In the genomic region with DNA sequence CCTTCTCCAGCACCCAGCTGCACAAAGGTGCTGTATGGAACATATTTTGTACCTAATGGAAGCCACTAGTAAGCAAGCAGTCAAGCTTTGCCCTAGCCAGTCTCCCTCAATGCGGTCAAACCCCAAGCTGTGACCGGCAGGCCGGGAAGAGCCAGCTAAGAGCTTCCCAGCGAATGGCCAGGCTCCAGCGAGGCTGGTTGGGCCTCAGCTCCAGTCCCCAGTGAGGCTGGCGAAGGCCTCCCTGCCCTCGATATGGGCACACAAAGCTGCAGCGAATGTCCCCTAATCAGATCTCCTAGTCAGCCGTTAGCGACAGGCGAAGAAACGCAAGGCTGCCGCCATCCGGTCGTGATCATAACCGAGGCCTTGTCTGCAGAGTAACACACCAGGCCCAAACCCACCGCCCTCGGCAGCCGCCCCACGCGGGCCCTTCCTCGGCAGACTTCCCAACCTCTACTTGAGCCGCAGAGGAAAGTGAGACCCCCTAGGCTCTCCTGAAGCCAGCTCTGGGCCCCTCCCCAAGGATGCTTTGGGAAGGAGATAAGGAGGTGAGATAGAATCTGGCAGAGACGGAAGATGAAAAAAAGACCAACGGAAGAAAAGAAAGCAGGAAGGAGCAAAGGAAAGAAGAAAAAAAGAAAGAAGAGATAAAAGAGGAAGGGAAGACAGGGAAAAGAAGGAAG, we compare ENCODE assay signal across 8 cellular contexts. TPM values are rescaled to one million over a fixed set of nuclear protein-coding genes. Genes with fewer than 3 reads are reported as not detected.
DNase-seq lines count a peak whose midpoint lies in the region; ATAC-seq and TF ChIP-seq lines count a peak whose summit lies in the region.

No MANE protein-coding gene starts in this region.

- CTCF ChIA-PET in activated CD4-positive, alpha-beta memory T cell treated with anti-CD3 and anti-CD28 coated beads for 36 hours (lab: Charles Lee) = interaction anchor here (0.5 to 1.7 kb wide), 7 partner anchors 9 to 1276 kb away, joined by 3 to 10 read pairs (median 3); no protein-coding TSS in a partner anchor

- DNase-seq in CD14-positive monocyte (ENCODE audit: low spot score) = peak; percentile 45
- peak; percentile 74 for DNase-seq in HCEC 1CT
- no peak for DNase-seq in activated CD4-positive, alpha-beta memory T cell treated with anti-CD3 and anti-CD28 coated beads for 36 hours
- no peak for DNase-seq in mesothelial cell of epicardium (ENCODE audit: low spot score in 2 of 2, unreplicated experiment in 2 of 2)

- POLR2A ChIA-PET in activated CD4-positive, alpha-beta memory T cell treated with anti-CD3 and anti-CD28 coated beads for 36 hours (lab: Charles Lee) = no interaction called here

- no peak for ATAC-seq in HG02885 (IDR thresholded peaks at IDR 0.05; ENCODE audit: poor library complexity, unreplicated experiment)
- ATAC-seq in HG03095 (IDR thresholded peaks at IDR 0.05; ENCODE audit: unreplicated experiment) = no peak
- no peak for ATAC-seq in HG03457 (IDR thresholded peaks at IDR 0.05; ENCODE audit: unreplicated experiment)
- ATAC-seq in HG03460 (IDR thresholded peaks at IDR 0.05; ENCODE audit: unreplicated experiment) = no peak

- no peak overlapping the region for H3K27ac Mint-ChIP-seq in CD14-positive monocyte
- peak overlapping the region; percentile 51 for H3K27ac Mint-ChIP-seq in activated CD4-positive, alpha-beta memory T cell treated with anti-CD3 and anti-CD28 coated beads for 36 hours
- peak overlapping the region; percentile 94 for H3K27ac Mint-ChIP-seq in mesothelial cell of epicardium

- intact Hi-C loops in CD14-positive monocyte (cut with micrococcal nuclease) = loop anchor here (2.0 to 10.0 kb wide), 4 partner anchors 16 to 1306 kb away; a partner anchor contains a TSS
- intact Hi-C loops in activated CD4-positive, alpha-beta memory T cell treated with anti-CD3 and anti-CD28 coated beads for 36 hours (cut with micrococcal nuclease) = loop anchor here (5.0 kb wide), 1 partner anchor 74 kb away; a partner anchor contains a TSS

- peaks cover 30 to 47% of the 10 kb centered on the region in 2 donors for H3K36me3 Mint-ChIP-seq in CD14-positive monocyte
- H3K36me3 Mint-ChIP-seq in activated CD4-positive, alpha-beta memory T cell treated with anti-CD3 and anti-CD28 coated beads for 36 hours = peaks cover 3% of the 10 kb centered on the region
- peaks cover 1% of the 10 kb centered on the region for H3K36me3 Mint-ChIP-seq in mesothelial cell of epicardium

- peaks cover 5 to 68% (median 47%) of the 10 kb centered on the region in 7 donors for H3K9me3 Mint-ChIP-seq in CD14-positive monocyte
- H3K9me3 Mint-ChIP-seq in activated CD4-positive, alpha-beta memory T cell treated with anti-CD3 and anti-CD28 coated beads for 36 hours = no peaks in the 10 kb centered on the region
- H3K9me3 Mint-ChIP-seq in mesothelial cell of epicardium = no peaks in the 10 kb centered on the region

- TF ChIP-seq CTCF in CD14-positive monocyte (IDR thresholded peaks at IDR 0.05) (no peak), mesothelial cell of epicardium (IDR thresholded peaks at IDR 0.05; ENCODE audit: unreplicated experiment) (no peak)

- peaks cover 88 to 98% (median 92%) of the 10 kb centered on the region in 3 donors for H3K27me3 Mint-ChIP-seq in CD14-positive monocyte (ENCODE audit: low read depth in 3 of 3)
- H3K27me3 Mint-ChIP-seq in activated CD4-positive, alpha-beta memory T cell treated with anti-CD3 and anti-CD28 coated beads for 36 hours = peaks cover 75% of the 10 kb centered on the region
- peaks cover 93% of the 10 kb centered on the region for H3K27me3 Mint-ChIP-seq in mesothelial cell of epicardium (ENCODE audit: low read depth)

- H3K4me3 Mint-ChIP-seq in CD14-positive monocyte (peak overlapping the region in 1 of 2 donors; percentile 95), mesothelial cell of epicardium (peak overlapping the region; percentile 65)
- H3K4me3 Mint-ChIP-seq in activated CD4-positive, alpha-beta memory T cell treated with anti-CD3 and anti-CD28 coated beads for 36 hours = peak overlapping the region; percentile 20

- H3K4me1 Mint-ChIP-seq in CD14-positive monocyte (peaks cover 70% of the 10 kb centered on the region), mesothelial cell of epicardium (peaks cover 44% of the 10 kb centered on the region)
- H3K4me1 Mint-ChIP-seq in activated CD4-positive, alpha-beta memory T cell treated with anti-CD3 and anti-CD28 coated beads for 36 hours (ENCODE audit: low read depth) = peaks cover 34% of the 10 kb centered on the region

RNA-seq across cellular contexts. Expression of a gene that starts 3.1 kb away (rescaled TPM):
- 1 to 10 TPM in 1 of 2 donors, under 1 TPM in 1; 0.55 to 1.9 TPM for polyA plus RNA-seq in CD14-positive monocyte
- under 1 TPM in 1 of 2 experiments, not detected in 1; 0.19 TPM for total RNA-seq in activated CD4-positive, alpha-beta memory T cell treated with anti-CD3 and anti-CD28 coated beads for 36 hours
- total RNA-seq in mesothelial cell of epicardium = 10.8 to 14.5 TPM (median 13.2 TPM) in 3 replicates

RNA-seq across cellular contexts. Expression of a gene that starts 5.7 kb away (rescaled TPM):
- 1 to 10 TPM in 1 of 2 donors, under 1 TPM in 1; 0.33 to 3.2 TPM for polyA plus RNA-seq in CD14-positive monocyte
- total RNA-seq in activated CD4-positive, alpha-beta memory T cell treated with anti-CD3 and anti-CD28 coated beads for 36 hours = not detected
- total RNA-seq in mesothelial cell of epicardium = 13.1 to 14.4 TPM (median 13.8 TPM) in 3 replicates

RNA-seq across cellular contexts. Expression of a gene that starts 11.9 kb away (rescaled TPM):
- polyA plus RNA-seq in CD14-positive monocyte = not detected
- not detected for total RNA-seq in activated CD4-positive, alpha-beta memory T cell treated with anti-CD3 and anti-CD28 coated beads for 36 hours
- 17.4 to 18.9 TPM (median 17.9 TPM) in 3 replicates for total RNA-seq in mesothelial cell of epicardium

RNA-seq across cellular contexts. Expression of a gene that starts 16.0 kb away (rescaled TPM):
- not detected for polyA plus RNA-seq in CD14-positive monocyte
- total RNA-seq in activated CD4-positive, alpha-beta memory T cell treated with anti-CD3 and anti-CD28 coated beads for 36 hours = not detected
- total RNA-seq in mesothelial cell of epicardium = 197 to 209 TPM (median 201 TPM) in 3 replicates

RNA-seq across cellular contexts. Expression of a gene that starts 16.6 kb away (rescaled TPM):
- not detected for polyA plus RNA-seq in CD14-positive monocyte
- total RNA-seq in activated CD4-positive, alpha-beta memory T cell treated with anti-CD3 and anti-CD28 coated beads for 36 hours = not detected
- total RNA-seq in mesothelial cell of epicardium = 3.3 to 4.2 TPM (median 3.9 TPM) in 3 replicates

Comparison
In these comparisons a context has a peak if more than half of its experiments do, and no peak if none do; other contexts are left out.
1. DNase-seq: peak in CD14-positive monocyte (single experiment) and HCEC 1CT (single experiment); none in activated CD4-positive, alpha-beta memory T cell treated with anti-CD3 and anti-CD28 coated beads for 36 hours (single experiment) and mesothelial cell of epicardium (0 of 2).
2. H3K27ac Mint-ChIP-seq: peak in activated CD4-positive, alpha-beta memory T cell treated with anti-CD3 and anti-CD28 coated beads for 36 hours (single experiment) and mesothelial cell of epicardium (single experiment); none in CD14-positive monocyte (0 of 7).
3. RNA of a gene that starts 5.7 kb away (total RNA-seq): 13.1 to 14.4 TPM in mesothelial cell of epicardium; not detected in activated CD4-positive, alpha-beta memory T cell treated with anti-CD3 and anti-CD28 coated beads for 36 hours; every median in the first group is over 10 times any median in the second.
4. RNA of a gene that starts 11.9 kb away (total RNA-seq): 17.4 to 18.9 TPM in mesothelial cell of epicardium; not detected in activated CD4-positive, alpha-beta memory T cell treated with anti-CD3 and anti-CD28 coated beads for 36 hours; every median in the first group is over 10 times any median in the second.